Comparison of ENCODE assay signal across 8 cellular contexts in genomic region chr3:122382888-122383666, GRCh38.
DNase-seq lines count a peak whose midpoint lies in the region; ATAC-seq and TF ChIP-seq lines count a peak whose summit lies in the region.

MIX23 (minus strand) TSS chr3:122383231; CDS start chr3:122383224, 7 bp downstream.

- in situ Hi-C loops in GM18951 (cut with MboI; ENCODE audit: low sequenced_read_pairs, unreplicated experiment), result no loop called here

- H3K36me3 ChIP-seq in ACC112 (ENCODE audit: insufficient read depth, low read length), result peaks cover 11% of the 10 kb centered on the region

- peaks cover 66% of the 10 kb centered on the region for H3K79me2 ChIP-seq in ACC112 (ENCODE audit: control insufficient read depth, insufficient read depth, low read length, unreplicated experiment)

- peak; percentile 36 for ATAC-seq in HG03442 (IDR thresholded peaks at IDR 0.05; ENCODE audit: unreplicated experiment)

- TF ChIP-seq POLR2A in GM18951 (IDR thresholded peaks at IDR 0.05; ENCODE audit: extremely low read depth, insufficient read depth, insufficient read length), result peak; percentile 75

- H3K4me1 ChIP-seq in ACC112 (ENCODE audit: control insufficient read depth, insufficient read depth, low read length, unreplicated experiment), result peaks cover 21% of the 10 kb centered on the region

- no peaks in the 10 kb centered on the region for H3K27me3 ChIP-seq in ACC112 (ENCODE audit: insufficient read depth, low read length)

- H3K4me3 ChIP-seq in ACC112 (ENCODE audit: low read depth, low read length), result peak within 1 kb of the TSS; percentile 98

- DNase-seq in NCI-H526 (lab: John Stamatoyannopoulos, UW) (peak; percentile 87 to 96), kidney glomerular epithelial cell (lab: John Stamatoyannopoulos, UW) (peak; percentile 80)
- peak; percentile 83 to 87 for DNase-seq in activated CD4-positive, alpha-beta T cell treated with anti-CD3 and anti-CD28 coated beads for 4 hours
- DNase-seq in stimulated activated CD4-positive, alpha-beta T cell treated with anti-CD3 and anti-CD28 coated beads, Interleukin-1b, Interleukin-23, amount 100 ng/mL, for 1 hour (ENCODE audit: low read depth in 2 of 2), result peak; percentile 47 to 72

- H2AFZ ChIP-seq in ACC112 (ENCODE audit: low read length, unreplicated experiment), result peak within 1 kb of the TSS; percentile 97

- H3K27ac ChIP-seq in ACC112 (ENCODE audit: low read depth, low read length) (peak within 1 kb of the TSS; percentile 88), cingulate gyrus (ENCODE audit: low read depth, low read length) (peak within 1 kb of the TSS; percentile 90)

Comparison
In these comparisons a context has a peak if more than half of its experiments do, and no peak if none do; other contexts are left out.
1. Peak in every context shown above with its lines: DNase-seq, ATAC-seq, H3K4me3 ChIP-seq and H3K27ac ChIP-seq.